ENCODE assay signal across 8 cellular contexts in the genomic region with DNA sequence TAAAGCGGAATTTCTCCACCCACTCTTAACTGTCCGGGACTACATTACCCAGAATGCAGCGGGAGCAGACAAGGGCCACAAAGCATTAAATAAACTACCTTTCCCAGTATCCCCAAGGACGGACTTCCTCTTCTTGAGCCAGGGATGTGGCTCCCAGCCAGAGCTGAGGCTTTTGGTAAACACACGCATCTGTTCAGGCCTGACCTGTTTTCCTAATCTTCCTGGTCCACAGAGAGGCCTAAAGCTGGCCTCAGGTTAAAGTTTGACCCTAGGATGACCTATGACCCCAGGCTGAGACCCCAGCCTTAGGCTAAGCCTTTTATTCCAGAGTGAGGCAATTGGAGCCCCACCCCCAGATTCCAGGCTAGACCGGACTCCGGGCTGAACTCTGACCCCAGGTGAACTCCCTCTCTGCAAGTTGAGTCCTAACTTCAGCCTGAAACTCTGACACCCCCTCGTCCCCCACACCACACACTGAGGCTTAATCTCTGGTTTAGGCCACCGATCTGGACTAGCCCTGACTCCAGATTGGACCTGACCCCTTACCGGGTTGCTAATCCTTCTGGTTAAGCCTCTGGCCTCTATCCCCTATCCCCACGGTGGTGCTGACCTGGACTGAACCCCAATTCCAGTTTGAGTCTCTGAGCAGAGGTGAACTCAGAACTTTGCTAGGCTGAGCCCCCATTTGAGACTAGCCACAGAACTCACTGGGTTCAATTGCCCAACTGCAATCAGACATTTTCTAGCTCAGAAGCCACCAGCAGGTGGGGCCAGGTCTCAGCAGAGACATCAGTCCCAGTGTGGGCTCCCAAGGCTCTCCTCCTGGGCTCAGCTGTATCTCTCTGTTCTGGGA. TPM values are rescaled to one million over a fixed set of nuclear protein-coding genes. Genes with fewer than 3 reads are reported as not detected.
DNase-seq lines count a peak whose midpoint lies in the region; ATAC-seq and TF ChIP-seq lines count a peak whose summit lies in the region.

No MANE protein-coding gene starts in this region.

- no peaks in the 10 kb centered on the region for H3K27me3 ChIP-seq in liver (ENCODE audit: control insufficient read depth in 4 of 4, insufficient read depth in 4 of 4, low read length in 3 of 4)

- ATAC-seq in GM21528 (IDR thresholded peaks at IDR 0.05; ENCODE audit: low FRiP score, unreplicated experiment) (peak; percentile 8), GM18867 (IDR thresholded peaks at IDR 0.05; ENCODE audit: unreplicated experiment) (no peak)

- TF ChIP-seq CTCF in liver (IDR thresholded peaks at IDR 0.05; ENCODE audit: low read depth, low read length, missing input control): peak; percentile 63

- peak; percentile 81 to 86 for TF ChIP-seq RAD21 in liver (IDR thresholded peaks at IDR 0.05)

- H3K4me3 ChIP-seq in liver (ENCODE audit: low read depth in 1 of 3, low read length in 3 of 3): peak overlapping the region in 1 of 3 donors; percentile 36

- H3K9ac ChIP-seq in liver (ENCODE audit: low read depth in 1 of 2, low read length in 2 of 2): peak overlapping the region; percentile 17 to 62

- WGBS in liver: 6% methylated on average over 11 of the region's 11 CpGs

- H3K27ac ChIP-seq in cingulate gyrus (ENCODE audit: low read depth, low read length) (peak overlapping the region; percentile 98), liver (ENCODE audit: low read depth in 1 of 2, low read length in 2 of 2) (peak overlapping the region; percentile 71 to 87)

- H3K36me3 ChIP-seq in liver (ENCODE audit: control insufficient read depth in 4 of 4, insufficient read depth in 3 of 4, low read depth in 1 of 4, low read length in 3 of 4): peaks cover 0 to 3% (median 0%) of the 10 kb centered on the region in 4 donors

- DNase-seq in C1 segment of cervical spinal cord (lab: John Stamatoyannopoulos, UW) (peak in 11 of 14 donors; percentile 35 to 96 (median 63)), NCI-H460 (ENCODE audit: extremely low read depth, low read depth) (peak; percentile 85)
- DNase-seq in activated CD4-positive, alpha-beta T cell treated with anti-CD3 and anti-CD28 coated beads for 24 hours (ENCODE audit: low read depth in 2 of 2): peak; percentile 61 to 66
- DNase-seq in stimulated activated CD4-positive, alpha-beta T cell treated with anti-CD3 and anti-CD28 coated beads, Interleukin-4, amount 100 ng/mL, for 24 hours: peak; percentile 82

- H3K9me3 ChIP-seq in liver (ENCODE audit: control insufficient read depth in 4 of 4, low read length in 3 of 4): no peaks in the 10 kb centered on the region

- peaks cover 9 to 48% (median 34%) of the 10 kb centered on the region in 4 donors for H3K4me1 ChIP-seq in liver (ENCODE audit: control insufficient read depth in 4 of 4, insufficient read depth in 4 of 4, low read length in 3 of 4)

TF ChIP-seq in liver, 16 proteins besides CTCF, POLR2A, EP300 and RAD21:
- no peak for TF ChIP-seq TAF1 (conservative IDR thresholded peaks at IDR 0.05)
- peak in 1 of 2 donors; percentile 82 for TF ChIP-seq JUND (IDR thresholded peaks at IDR 0.05)
- TF ChIP-seq FOXA2 (IDR thresholded peaks at IDR 0.05): peak; percentile 89
- peak; percentile 27 to 95 for TF ChIP-seq GABPA (IDR thresholded peaks at IDR 0.05 in 1 of 2, conservative IDR thresholded peaks at IDR 0.05 in 1 of 2)
- peak; percentile 82 to 90 for TF ChIP-seq HNF4A (conservative IDR thresholded peaks at IDR 0.05)
- TF ChIP-seq ZBTB33 (IDR thresholded peaks at IDR 0.05): peak; percentile 71
- TF ChIP-seq NR2F2 (IDR thresholded peaks at IDR 0.05): peak; percentile 100
- TF ChIP-seq, protein P1, sequence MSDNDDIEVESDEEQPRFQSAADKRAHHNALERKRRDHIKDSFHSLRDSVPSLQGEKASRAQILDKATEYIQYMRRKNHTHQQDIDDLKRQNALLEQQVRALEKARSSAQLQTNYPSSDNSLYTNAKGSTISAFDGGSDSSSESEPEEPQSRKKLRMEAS (IDR thresholded peaks at IDR 0.05): peak; percentile 75
- peak; percentile 88 for TF ChIP-seq SP1 (IDR thresholded peaks at IDR 0.05)
- peak; percentile 53 for TF ChIP-seq HNF4G (IDR thresholded peaks at IDR 0.05)
- peak; percentile 76 for TF ChIP-seq FOXA1 (IDR thresholded peaks at IDR 0.05)
- TF ChIP-seq RXRA (IDR thresholded peaks at IDR 0.05): peak; percentile 98 to 99
- peak; percentile 84 for TF ChIP-seq YY1 (IDR thresholded peaks at IDR 0.05)
- peak; percentile 10 for TF ChIP-seq ATF3 (IDR thresholded peaks at IDR 0.05)
- TF ChIP-seq, protein P2, sequence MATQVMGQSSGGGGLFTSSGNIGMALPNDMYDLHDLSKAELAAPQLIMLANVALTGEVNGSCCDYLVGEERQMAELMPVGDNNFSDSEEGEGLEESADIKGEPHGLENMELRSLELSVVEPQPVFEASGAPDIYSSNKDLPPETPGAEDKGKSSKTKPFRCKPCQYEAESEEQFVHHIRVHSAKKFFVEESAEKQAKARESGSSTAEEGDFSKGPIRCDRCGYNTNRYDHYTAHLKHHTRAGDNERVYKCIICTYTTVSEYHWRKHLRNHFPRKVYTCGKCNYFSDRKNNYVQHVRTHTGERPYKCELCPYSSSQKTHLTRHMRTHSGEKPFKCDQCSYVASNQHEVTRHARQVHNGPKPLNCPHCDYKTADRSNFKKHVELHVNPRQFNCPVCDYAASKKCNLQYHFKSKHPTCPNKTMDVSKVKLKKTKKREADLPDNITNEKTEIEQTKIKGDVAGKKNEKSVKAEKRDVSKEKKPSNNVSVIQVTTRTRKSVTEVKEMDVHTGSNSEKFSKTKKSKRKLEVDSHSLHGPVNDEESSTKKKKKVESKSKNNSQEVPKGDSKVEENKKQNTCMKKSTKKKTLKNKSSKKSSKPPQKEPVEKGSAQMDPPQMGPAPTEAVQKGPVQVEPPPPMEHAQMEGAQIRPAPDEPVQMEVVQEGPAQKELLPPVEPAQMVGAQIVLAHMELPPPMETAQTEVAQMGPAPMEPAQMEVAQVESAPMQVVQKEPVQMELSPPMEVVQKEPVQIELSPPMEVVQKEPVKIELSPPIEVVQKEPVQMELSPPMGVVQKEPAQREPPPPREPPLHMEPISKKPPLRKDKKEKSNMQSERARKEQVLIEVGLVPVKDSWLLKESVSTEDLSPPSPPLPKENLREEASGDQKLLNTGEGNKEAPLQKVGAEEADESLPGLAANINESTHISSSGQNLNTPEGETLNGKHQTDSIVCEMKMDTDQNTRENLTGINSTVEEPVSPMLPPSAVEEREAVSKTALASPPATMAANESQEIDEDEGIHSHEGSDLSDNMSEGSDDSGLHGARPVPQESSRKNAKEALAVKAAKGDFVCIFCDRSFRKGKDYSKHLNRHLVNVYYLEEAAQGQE (IDR thresholded peaks at IDR 0.05): peak; percentile 58
- TF ChIP-seq EGR1 (IDR thresholded peaks at IDR 0.05; ENCODE audit: low read depth in 2 of 2): peak; percentile 88 to 96

RNA-seq across cellular contexts. Expression of gene GPR108, which starts 0.7 kb away (rescaled TPM):
- total RNA-seq in NCI-H460 (2014; rRNA removed; shearing (Covaris generic)): 60.0 and 74.3 TPM in 2 replicates
- 82.4 and 91.6 TPM in 2 replicates for polyA plus RNA-seq in NCI-H460 (2014; cell fraction: nucleus; rRNA removed)
- 10 to 100 TPM; 17.2 to 28.9 TPM for total RNA-seq in liver
- 10 to 100 TPM; 32.0 to 34.2 TPM for polyA plus RNA-seq in liver

RNA-seq across cellular contexts. Expression of gene TRIP10, which starts 1.4 kb away (rescaled TPM):
- total RNA-seq in NCI-H460 (2014; rRNA removed; shearing (Covaris generic)): 45.1 and 49.2 TPM in 2 replicates
- 58.8 and 61.5 TPM in 2 replicates for polyA plus RNA-seq in NCI-H460 (2014; cell fraction: nucleus; rRNA removed)
- 1 to 10 TPM; 6.1 to 9.9 TPM for total RNA-seq in liver
- polyA plus RNA-seq in liver: 1 to 10 TPM; 3.4 to 8.7 TPM

RNA-seq across cellular contexts. Expression of gene C3, which starts 17.6 kb away (rescaled TPM):
- 3.3 and 3.5 TPM in 2 replicates for total RNA-seq in NCI-H460 (2014; rRNA removed; shearing (Covaris generic))
- 4.2 and 18.1 TPM in 2 replicates for polyA plus RNA-seq in NCI-H460 (2014; cell fraction: nucleus; rRNA removed)
- 1,000 to 10,000 TPM; 4,543 to 9,349 TPM for total RNA-seq in liver
- 1,000 to 10,000 TPM; 7,734 to 8,295 TPM for polyA plus RNA-seq in liver

RNA-seq across cellular contexts. Expression of gene SH2D3A, which starts 29.1 kb away (rescaled TPM):
- 8.1 and 11.4 TPM in 2 replicates for total RNA-seq in NCI-H460 (2014; rRNA removed; shearing (Covaris generic))
- 40.3 and 43.2 TPM in 2 replicates for polyA plus RNA-seq in NCI-H460 (2014; cell fraction: nucleus; rRNA removed)
- 1 to 10 TPM in 1 of 2 donors, under 1 TPM in 1; 0.23 to 1.0 TPM for total RNA-seq in liver
- 1 to 10 TPM in 1 of 2 donors, under 1 TPM in 1; 0.54 to 1.0 TPM for polyA plus RNA-seq in liver

RNA-seq across cellular contexts. Expression of gene VAV1, which starts 34.4 kb away (rescaled TPM):
- 1.2 and 1.4 TPM in 2 replicates for total RNA-seq in NCI-H460 (2014; rRNA removed; shearing (Covaris generic))
- 0.19 TPM in 1 of 2 replicates, not detected in the other for polyA plus RNA-seq in NCI-H460 (2014; cell fraction: nucleus; rRNA removed)
- 10 to 100 TPM in 1 of 2 donors, 1 to 10 TPM in 1; 6.3 to 13.3 TPM for total RNA-seq in liver
- polyA plus RNA-seq in liver: 1 to 10 TPM in 1 of 2 donors, under 1 TPM in 1; 0.60 to 2.0 TPM

Comparison
In these comparisons a context has a peak if more than half of its experiments do, and no peak if none do; other contexts are left out.
1. RNA of gene C3, which starts 17.6 kb away (total RNA-seq): 4,543 to 9,349 TPM in liver; 3.3 to 3.5 TPM in NCI-H460; every median in the first group is over 1,000 times any median in the second.
2. Peak in every context shown above with its lines, with median percentiles within 50 percentile points of each other: DNase-seq.